1 cellular context compared by ENCODE assay signal in genomic region chr12:94148841-94149780, GRCh38.
TF ChIP-seq lines count a peak whose summit lies in the region.

No MANE protein-coding gene starts in this region.

TF ChIP-seq in GM23338, 12 proteins besides CTCF, POLR2A, EP300 and RAD21 (continued from another document):
- TF ChIP-seq ZNF462 (CRISPR knock-in tag; IDR thresholded peaks at IDR 0.05) (no peak), REST (IDR thresholded peaks at IDR 0.05; ENCODE audit: unreplicated experiment) (no peak), NANOG (IDR thresholded peaks at IDR 0.05; ENCODE audit: borderline replicate concordance) (no peak), POLR2AphosphoS5 (IDR thresholded peaks at IDR 0.05; ENCODE audit: low read depth) (no peak)
TF ChIP-seq in GM23338: peak in this region for 2.
